ENCODE assay signal across 24 cellular contexts in the genomic region with DNA sequence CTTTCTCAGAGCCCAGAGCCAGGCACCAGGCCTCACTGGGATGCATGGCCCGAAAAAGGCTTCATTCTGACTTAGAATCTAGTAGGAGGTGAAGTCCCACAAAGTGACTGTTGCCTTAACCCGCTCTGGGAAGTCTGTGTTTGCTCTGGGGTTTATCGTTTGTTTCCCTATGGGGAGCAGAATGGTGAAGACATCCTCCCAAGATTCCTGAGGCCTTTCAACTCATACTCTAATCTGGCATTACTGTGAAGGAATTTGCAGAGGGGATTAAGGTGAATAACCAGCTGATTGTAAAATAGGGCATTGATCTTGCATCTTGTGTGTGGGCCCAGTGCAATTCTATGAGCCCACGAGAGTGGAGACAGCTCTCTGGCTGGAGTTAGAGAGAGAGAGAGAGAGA.
"Had no signal": no experiment of that assay in that cellular context is flagged by ENCODE, and none has a peak within 500 bp of the region (broad histone marks: within the 10 kb centered on the region; RNA-seq: fewer than 3 reads in every experiment).

No MANE protein-coding gene starts in this region.

- H3K4me3 ChIP-seq: coronary artery, dorsolateral prefrontal cortex, esophagus squamous epithelium had no signal

- H3K9me3 Mint-ChIP-seq: activated CD4-positive, alpha-beta memory T cell treated with anti-CD3 and anti-CD28 coated beads, Interleukin-2, amount 10 ng/mL, durations not matched to agents 7 days and 5 days; activated CD4-positive, alpha-beta T cell treated with anti-CD3 and anti-CD28 coated beads, Interleukin-2, amount 10 ng/mL, durations not matched to agents 7 days and 5 days; activated T-cell treated with anti-CD3 and anti-CD28 coated beads, Interleukin-2, amount 50 U/mL, for 72 hours; central memory CD8-positive, alpha-beta T cell; dendritic cell treated with granulocyte-macrophage colony-stimulating factor and Interleukin-4, amounts not matched to agents 40 ng/mL and 50 ng/mL, for 4 days had no signal

- ATAC-seq: activated T-cell treated with anti-CD3 and anti-CD28 coated beads, Interleukin-2, amount 50 U/mL, for 72 hours; WTC11 had no signal

- H3K27ac Mint-ChIP-seq: activated CD4-positive, alpha-beta memory T cell treated with anti-CD3 and anti-CD28 coated beads, Interleukin-2, amount 10 ng/mL, durations not matched to agents 7 days and 5 days; activated CD4-positive, alpha-beta T cell treated with anti-CD3 and anti-CD28 coated beads, Interleukin-2, amount 10 ng/mL, durations not matched to agents 7 days and 5 days; activated naive CD8-positive, alpha-beta T cell; activated T-cell treated with anti-CD3 and anti-CD28 coated beads, Interleukin-2, amount 50 U/mL, for 24 hours; activated T-cell treated with anti-CD3 and anti-CD28 coated beads, Interleukin-2, amount 50 U/mL, for 72 hours; dendritic cell treated with granulocyte-macrophage colony-stimulating factor and Interleukin-4, amounts not matched to agents 40 ng/mL and 50 ng/mL, for 4 days; WTC11 had no signal

- H3K36me3 ChIP-seq: brain microvascular endothelial cell, esophagus squamous epithelium had no signal

- H3K4me1 Mint-ChIP-seq: activated CD4-positive, alpha-beta T cell treated with anti-CD3 and anti-CD28 coated beads, Interleukin-2, amount 10 ng/mL, durations not matched to agents 7 days and 5 days; WTC11 had no signal

- H3K36me3 Mint-ChIP-seq: WTC11 had no signal

- H3K27ac ChIP-seq: brain microvascular endothelial cell, coronary artery, dorsolateral prefrontal cortex, esophagus squamous epithelium, VCaP had no signal

- H3K9me3 ChIP-seq: esophagus squamous epithelium had no signal

- H3K4me3 Mint-ChIP-seq: activated CD4-positive, alpha-beta memory T cell treated with anti-CD3 and anti-CD28 coated beads, Interleukin-2, amount 10 ng/mL, durations not matched to agents 7 days and 5 days; activated CD4-positive, alpha-beta T cell treated with anti-CD3 and anti-CD28 coated beads, Interleukin-2, amount 10 ng/mL, durations not matched to agents 7 days and 5 days; activated naive CD8-positive, alpha-beta T cell; activated T-cell treated with anti-CD3 and anti-CD28 coated beads, Interleukin-2, amount 50 U/mL, for 24 hours; activated T-cell treated with anti-CD3 and anti-CD28 coated beads, Interleukin-2, amount 50 U/mL, for 72 hours; central memory CD8-positive, alpha-beta T cell; dendritic cell treated with granulocyte-macrophage colony-stimulating factor and Interleukin-4, amounts not matched to agents 40 ng/mL and 50 ng/mL, for 4 days; WTC11 had no signal

- H3K4me1 ChIP-seq: esophagus squamous epithelium had no signal

- H3K27me3 ChIP-seq: brain microvascular endothelial cell, dorsolateral prefrontal cortex, esophagus squamous epithelium had no signal

- DNase-seq: activated CD4-positive, alpha-beta memory T cell treated with anti-CD3 and anti-CD28 coated beads, Interleukin-2, amount 10 ng/mL, durations not matched to agents 7 days and 5 days; activated CD4-positive, alpha-beta T cell treated with anti-CD3 and anti-CD28 coated beads for 1 hour; activated CD4-positive, alpha-beta T cell treated with anti-CD3 and anti-CD28 coated beads for 4 hours; activated CD4-positive, alpha-beta T cell treated with anti-CD3 and anti-CD28 coated beads, Interleukin-2, amount 10 ng/mL, durations not matched to agents 7 days and 5 days; activated CD4-positive, alpha-beta T cell treated with anti-CD3 and anti-CD28 coated beads, Interleukin-2, amount 50 U/mL, for 4 hours; activated gamma-delta T cell treated with Interleukin-2 at 50 U/mL for 16 hours; activated naive CD4-positive, alpha-beta T cell treated with anti-CD3 and anti-CD28 coated beads, Interleukin-2, amount 50 U/mL, for 16 hours; activated naive CD4-positive, alpha-beta T cell treated with Interleukin-2 at 50 U/mL for 16 hours; activated T-cell treated with anti-CD3 and anti-CD28 coated beads, Interleukin-2, amount 50 U/mL, for 24 hours; activated T-cell treated with anti-CD3 and anti-CD28 coated beads, Interleukin-2, amount 50 U/mL, for 72 hours; amniotic stem cell; anterior cingulate cortex; brain microvascular endothelial cell; dorsolateral prefrontal cortex; effector memory CD4-positive, alpha-beta T cell; erythroblast; esophagus squamous epithelium; T-helper 2 cell had no signal

- H3K27me3 Mint-ChIP-seq: activated CD4-positive, alpha-beta memory T cell treated with anti-CD3 and anti-CD28 coated beads, Interleukin-2, amount 10 ng/mL, durations not matched to agents 7 days and 5 days; activated CD4-positive, alpha-beta T cell treated with anti-CD3 and anti-CD28 coated beads, Interleukin-2, amount 10 ng/mL, durations not matched to agents 7 days and 5 days; activated naive CD8-positive, alpha-beta T cell; activated T-cell treated with anti-CD3 and anti-CD28 coated beads, Interleukin-2, amount 50 U/mL, for 24 hours; central memory CD8-positive, alpha-beta T cell; dendritic cell treated with granulocyte-macrophage colony-stimulating factor and Interleukin-4, amounts not matched to agents 40 ng/mL and 50 ng/mL, for 4 days had no signal
